ENCODE assay signal across 30 cellular contexts in genomic region chr4:156782491-156782890, GRCh38.
"Had no signal": no experiment of that assay in that cellular context is flagged by ENCODE, and none has a peak within 500 bp of the region (broad histone marks: within the 10 kb centered on the region; RNA-seq: fewer than 3 reads in every experiment).

No MANE protein-coding gene starts in this region.

- H3K27ac Mint-ChIP-seq: activated naive CD4-positive, alpha-beta T cell treated with anti-CD3 and anti-CD28 coated beads, Interleukin-2, amount 50 U/mL, for 24 hours; activated naive CD8-positive, alpha-beta T cell treated with anti-CD3 and anti-CD28 coated beads, Interleukin-2, amount 50 U/mL, for 24 hours; activated T-helper 17 cell treated with anti-CD3 and anti-CD28 coated beads, Interleukin-2, amount 50 U/mL, for 72 hours; immature natural killer cell; memory B cell; naive thymus-derived CD8-positive, alpha-beta T cell; T-helper 1 cell treated with Interleukin-12 subunit alpha and Interleukin-12 subunit beta and Interleukin-4 antibody, amounts not matched to agents 30 μg/mL and 1 μg/mL, for 36 hours had no signal

- H3K4me3 ChIP-seq: heart left ventricle, psoas muscle, sigmoid colon, spleen, tibial nerve had no signal

- FAIRE-seq: colon had no signal

- ATAC-seq: activated CD4-positive, CD25-positive, alpha-beta regulatory T cell treated with anti-CD3 and anti-CD28 coated beads, Interleukin-2, amount 50 U/mL, for 24 hours; activated naive CD8-positive, alpha-beta T cell treated with anti-CD3 and anti-CD28 coated beads, Interleukin-2, amount 50 U/mL, for 24 hours; activated T-cell treated with anti-CD3 and anti-CD28 coated beads, Interleukin-2, amount 50 U/mL, for 4 hours; activated T-helper 17 cell treated with anti-CD3 and anti-CD28 coated beads, Interleukin-2, amount 50 U/mL, for 72 hours; heart left ventricle; naive thymus-derived CD8-positive, alpha-beta T cell; psoas muscle had no signal

- H3K9ac ChIP-seq: parathyroid adenoma had no signal

- H3K27me3 Mint-ChIP-seq: activated naive CD4-positive, alpha-beta T cell treated with anti-CD3 and anti-CD28 coated beads, Interleukin-2, amount 50 U/mL, for 24 hours; activated naive CD8-positive, alpha-beta T cell treated with anti-CD3 and anti-CD28 coated beads, Interleukin-2, amount 50 U/mL, for 24 hours; activated T-helper 17 cell treated with anti-CD3 and anti-CD28 coated beads, Interleukin-2, amount 50 U/mL, for 72 hours; memory B cell had no signal

- DNase-seq: activated CD4-positive, alpha-beta T cell treated with anti-CD3 and anti-CD28 coated beads for 48 hours; activated CD4-positive, alpha-beta T cell treated with anti-CD3 and anti-CD28 coated beads, Interleukin-2, amount 50 U/mL, for 48 hours; activated CD8-positive, alpha-beta memory T cell treated with anti-CD3 and anti-CD28 coated beads for 24 hours; activated gamma-delta T cell treated with Interleukin-2 at 50 U/mL for 16 hours; activated naive CD8-positive, alpha-beta T cell treated with anti-CD3 and anti-CD28 coated beads, Interleukin-2, amount 50 U/mL, for 24 hours; activated T-cell treated with anti-CD3 and anti-CD28 coated beads, Interleukin-2, amount 50 U/mL, for 4 hours; amygdala; dermis blood vessel endothelial cell; effector CD4-positive, alpha-beta T cell; heart left ventricle; hypothalamus; immature natural killer cell; naive thymus-derived CD8-positive, alpha-beta T cell; nucleus accumbens; psoas muscle; sigmoid colon; spleen; stimulated activated CD4-positive, alpha-beta T cell treated with anti-CD3 and anti-CD28 coated beads, Interleukin-2, amount 100 ng/mL, for 48 hours; stimulated activated naive CD4-positive, alpha-beta T cell treated with Interleukin-2 at 50 U/mL for 16 hours; T1000; WERI-Rb-1 had no signal

- H3K4me1 ChIP-seq: psoas muscle, spleen had no signal

- H3K27me3 ChIP-seq: heart left ventricle, sigmoid colon, spleen, tibial nerve had no signal

- H3K9me3 ChIP-seq: heart left ventricle, psoas muscle, sigmoid colon, spleen, tibial nerve had no signal

- H3K4me1 Mint-ChIP-seq: activated naive CD4-positive, alpha-beta T cell treated with anti-CD3 and anti-CD28 coated beads, Interleukin-2, amount 50 U/mL, for 24 hours; activated naive CD8-positive, alpha-beta T cell treated with anti-CD3 and anti-CD28 coated beads, Interleukin-2, amount 50 U/mL, for 24 hours; activated T-helper 17 cell treated with anti-CD3 and anti-CD28 coated beads, Interleukin-2, amount 50 U/mL, for 72 hours; immature natural killer cell; memory B cell; neural crest cell had no signal

- H3K36me3 ChIP-seq: heart left ventricle, sigmoid colon, spleen, tibial nerve, WERI-Rb-1 had no signal

- H2AFZ ChIP-seq: parathyroid adenoma had no signal

- H3K4me3 Mint-ChIP-seq: activated naive CD4-positive, alpha-beta T cell treated with anti-CD3 and anti-CD28 coated beads, Interleukin-2, amount 50 U/mL, for 24 hours; activated naive CD8-positive, alpha-beta T cell treated with anti-CD3 and anti-CD28 coated beads, Interleukin-2, amount 50 U/mL, for 24 hours; activated T-cell treated with anti-CD3 and anti-CD28 coated beads, Interleukin-2, amount 50 U/mL, for 4 hours; activated T-helper 17 cell treated with anti-CD3 and anti-CD28 coated beads, Interleukin-2, amount 50 U/mL, for 72 hours; immature natural killer cell; memory B cell; naive thymus-derived CD8-positive, alpha-beta T cell; neural crest cell; T-helper 1 cell treated with Interleukin-12 subunit alpha and Interleukin-12 subunit beta and Interleukin-4 antibody, amounts not matched to agents 30 μg/mL and 1 μg/mL, for 36 hours had no signal

- H3K27ac ChIP-seq: heart left ventricle, parathyroid adenoma, psoas muscle, sigmoid colon, spleen, tibial nerve, WERI-Rb-1 had no signal

- H3K36me3 Mint-ChIP-seq: activated naive CD4-positive, alpha-beta T cell treated with anti-CD3 and anti-CD28 coated beads, Interleukin-2, amount 50 U/mL, for 24 hours; memory B cell; naive thymus-derived CD8-positive, alpha-beta T cell had no signal
